27 cellular contexts compared by ENCODE assay signal in genomic region chr1:155925506-155925905, GRCh38. TPM values are rescaled to one million over a fixed set of nuclear protein-coding genes. Genes with fewer than 3 reads are reported as not detected.
"Had no signal": no experiment of that assay in that cellular context is flagged by ENCODE, and none has a peak within 500 bp of the region (broad histone marks: within the 10 kb centered on the region; RNA-seq: fewer than 3 reads in every experiment).

No MANE protein-coding gene starts in this region.

- H3K4me3 ChIP-seq: body of pancreas, coronary artery, MG63, SK-N-MC had no signal

- H3K4me3 Mint-ChIP-seq: activated CD8-positive, alpha-beta T cell treated with anti-CD3 and anti-CD28 coated beads, Interleukin-2, amount 10 ng/mL, durations not matched to agents 7 days and 5 days; activated naive CD4-positive, alpha-beta T cell treated with anti-CD3 and anti-CD28 coated beads, Interleukin-2, amount 50 U/mL, for 24 hours; T-cell had no signal

- H3K27me3 ChIP-seq: body of pancreas, MG63 had no signal

- H3K9me3 Mint-ChIP-seq: activated naive CD4-positive, alpha-beta T cell treated with anti-CD3 and anti-CD28 coated beads, Interleukin-2, amount 50 U/mL, for 24 hours; activated T-helper 2 cell treated with anti-CD3 and anti-CD28 coated beads, Interferon-gamma antibody, Interleukin-2, Interleukin-4, amounts not matched to agents 10 μg/mL and 5 μg/mL and 100 μg/mL, durations not matched to agents 14 hours and 24 hours and 36 hours; T-cell had no signal

- H3K27ac ChIP-seq: body of pancreas, coronary artery, SK-N-MC, WERI-Rb-1 had no signal

- H3K27ac Mint-ChIP-seq: activated CD8-positive, alpha-beta T cell treated with anti-CD3 and anti-CD28 coated beads, Interleukin-2, amount 10 ng/mL, durations not matched to agents 7 days and 5 days; activated naive CD4-positive, alpha-beta T cell treated with anti-CD3 and anti-CD28 coated beads, Interleukin-2, amount 50 U/mL, for 24 hours; activated T-helper 2 cell treated with anti-CD3 and anti-CD28 coated beads, Interferon-gamma antibody, Interleukin-2, Interleukin-4, amounts not matched to agents 10 μg/mL and 5 μg/mL and 100 μg/mL, durations not matched to agents 14 hours and 24 hours and 36 hours had no signal

- FAIRE-seq: bronchial epithelial cell had no signal

- H3K9me3 ChIP-seq: body of pancreas, MG63 had no signal

- DNase-seq: activated CD4-positive, alpha-beta T cell treated with anti-CD3 and anti-CD28 coated beads for 4 hours; activated CD4-positive, alpha-beta T cell treated with anti-CD3 and anti-CD28 coated beads, Interleukin-2, amount 50 U/mL, for 4 hours; activated CD8-positive, alpha-beta T cell treated with anti-CD3 and anti-CD28 coated beads, Interleukin-2, amount 10 ng/mL, durations not matched to agents 7 days and 5 days; activated gamma-delta T cell treated with Interleukin-2 at 50 U/mL for 16 hours; aorta; body of pancreas; central memory CD4-positive, alpha-beta T cell; MG63; MV-4-11; NCI-H1092 treated with DMSO at 0.1 percent for 48 hours; NCI-H1417 treated with DMSO at 0.1 percent for 48 hours; NCI-H1694; NCI-H2029 treated with DMSO at 0.1 percent for 48 hours; NCI-H345; NCI-H510A; NCI-H526 treated with DMSO at 0.1 percent for 48 hours; NCI-H82; RPMI8226; T-cell; WERI-Rb-1 had no signal

- ATAC-seq: activated CD8-positive, alpha-beta T cell treated with anti-CD3 and anti-CD28 coated beads, Interleukin-2, amount 10 ng/mL, durations not matched to agents 7 days and 5 days; body of pancreas; Right ventricle myocardium inferior; T-cell had no signal

- H3K27me3 Mint-ChIP-seq: activated naive CD4-positive, alpha-beta T cell treated with anti-CD3 and anti-CD28 coated beads, Interleukin-2, amount 50 U/mL, for 24 hours; T-cell had no signal

RNA-seq across cellular contexts. Expression of gene RXFP4, which starts 15.9 kb away (rescaled TPM):
- total RNA-seq: activated CD8-positive, alpha-beta T cell treated with anti-CD3 and anti-CD28 coated beads, Interleukin-2, amount 10 ng/mL, durations not matched to agents 7 days and 5 days; activated T-helper 2 cell treated with anti-CD3 and anti-CD28 coated beads, Interferon-gamma antibody, Interleukin-2, Interleukin-4, amounts not matched to agents 10 μg/mL and 5 μg/mL and 100 μg/mL, durations not matched to agents 14 hours and 24 hours and 36 hours; aorta; bronchial epithelial cell; chondrocyte; Right ventricle myocardium inferior; T-cell had no signal
- polyA plus RNA-seq: aorta had no signal
